12 cellular contexts compared by ENCODE assay signal in genomic region chr16:57470683-57471082, GRCh38. TPM values are rescaled to one million over a fixed set of nuclear protein-coding genes. Genes with fewer than 3 reads are reported as not detected.
DNase-seq lines count a peak whose midpoint lies in the region; ATAC-seq and TF ChIP-seq lines count a peak whose summit lies in the region.
"Had no signal": no experiment of that assay in that cellular context is flagged by ENCODE, and none has a peak within 500 bp of the region (broad histone marks: within the 10 kb centered on the region; RNA-seq: fewer than 3 reads in every experiment).

No MANE protein-coding gene starts in this region.

- TF ChIP-seq CTCF in upper lobe of right lung (IDR thresholded peaks at IDR 0.05): no peak

- POLR2A ChIA-PET in naive thymus-derived CD4-positive, alpha-beta T cell (lab: Charles Lee): interaction anchor here (1.0 to 1.9 kb wide), 2 partner anchors 8 to 16 kb away, joined by 3 to 5 read pairs; partner anchors contain the start of genes DOK4 and POLR2C

- H3K27me3 Mint-ChIP-seq in activated CD8-positive, alpha-beta memory T cell treated with anti-CD3 and anti-CD28 coated beads, Interleukin-2, amount 10 ng/mL, durations not matched to agents 7 days and 5 days: no peaks in the 10 kb centered on the region
- H3K27me3 Mint-ChIP-seq in naive thymus-derived CD4-positive, alpha-beta T cell: no peaks in the 10 kb centered on the region

- no peak overlapping the region for H3K4me3 ChIP-seq in upper lobe of right lung
- H3K4me3 ChIP-seq in naive thymus-derived CD4-positive, alpha-beta T cell (ENCODE audit: low read length): no peak overlapping the region
- H3K4me3 ChIP-seq: esophagus muscularis mucosa had no signal

- H3K9me3 Mint-ChIP-seq in activated CD8-positive, alpha-beta memory T cell treated with anti-CD3 and anti-CD28 coated beads, Interleukin-2, amount 10 ng/mL, durations not matched to agents 7 days and 5 days (ENCODE audit: low read depth): no peaks in the 10 kb centered on the region
- no peaks in the 10 kb centered on the region for H3K9me3 Mint-ChIP-seq in naive thymus-derived CD4-positive, alpha-beta T cell
- H3K9me3 Mint-ChIP-seq: natural killer cell had no signal

- CTCF ChIA-PET in activated CD8-positive, alpha-beta memory T cell treated with anti-CD3 and anti-CD28 coated beads, Interleukin-2, amount 10 ng/mL, durations not matched to agents 7 days and 5 days (lab: Charles Lee): interaction anchor here (0.5 to 2.8 kb wide), 2 partner anchors 8 to 20 kb away, joined by 3 to 10 read pairs; partner anchors contain the start of gene POLR2C
- CTCF ChIA-PET in naive thymus-derived CD4-positive, alpha-beta T cell (lab: Charles Lee): no interaction called here

- peaks cover 89% of the 10 kb centered on the region for H3K36me3 ChIP-seq in upper lobe of right lung
- H3K36me3 ChIP-seq in naive thymus-derived CD4-positive, alpha-beta T cell (ENCODE audit: control insufficient read depth in 2 of 3, insufficient read depth in 3 of 3, low read length in 3 of 3): peaks cover 24 to 77% (median 32%) of the 10 kb centered on the region in 3 experiments

- H3K27ac ChIP-seq in upper lobe of right lung: peak overlapping the region; percentile 55
- H3K27ac ChIP-seq in naive thymus-derived CD4-positive, alpha-beta T cell (ENCODE audit: low read depth, low read length): no peak overlapping the region

- no peak overlapping the region for H3K4me3 Mint-ChIP-seq in activated CD8-positive, alpha-beta memory T cell treated with anti-CD3 and anti-CD28 coated beads, Interleukin-2, amount 10 ng/mL, durations not matched to agents 7 days and 5 days
- no peak overlapping the region for H3K4me3 Mint-ChIP-seq in naive thymus-derived CD4-positive, alpha-beta T cell
- H3K4me3 Mint-ChIP-seq: natural killer cell had no signal

- peaks cover 31% of the 10 kb centered on the region for H3K4me1 ChIP-seq in upper lobe of right lung
- no peaks in the 10 kb centered on the region for H3K4me1 ChIP-seq in naive thymus-derived CD4-positive, alpha-beta T cell (ENCODE audit: control insufficient read depth in 2 of 2, insufficient read depth in 2 of 2, low read length in 2 of 2)

- intact Hi-C loops in Right ventricle myocardium inferior (cut with DNase I): no loop called here
- intact Hi-C loops in upper lobe of right lung (cut with DNase I): no loop called here
- intact Hi-C loops in naive thymus-derived CD4-positive, alpha-beta T cell (cut with micrococcal nuclease): no loop called here

- H3K4me1 Mint-ChIP-seq in activated CD8-positive, alpha-beta memory T cell treated with anti-CD3 and anti-CD28 coated beads, Interleukin-2, amount 10 ng/mL, durations not matched to agents 7 days and 5 days: peaks cover 6% of the 10 kb centered on the region
- H3K4me1 Mint-ChIP-seq in naive thymus-derived CD4-positive, alpha-beta T cell: peaks cover 11 to 16% (median 13%) of the 10 kb centered on the region in 7 donors

- no peaks in the 10 kb centered on the region for H3K9me3 ChIP-seq in upper lobe of right lung
- H3K9me3 ChIP-seq in naive thymus-derived CD4-positive, alpha-beta T cell (ENCODE audit: control insufficient read depth in 2 of 3, low read length in 3 of 3): no peaks in the 10 kb centered on the region
- H3K9me3 ChIP-seq: esophagus muscularis mucosa had no signal

- ATAC-seq in activated CD8-positive, alpha-beta memory T cell treated with anti-CD3 and anti-CD28 coated beads, Interleukin-2, amount 10 ng/mL, durations not matched to agents 7 days and 5 days: no peak
- peak; percentile 49 for ATAC-seq in Right ventricle myocardium inferior
- ATAC-seq in upper lobe of right lung: peak; percentile 72
- no peak for ATAC-seq in naive thymus-derived CD4-positive, alpha-beta T cell
- ATAC-seq: natural killer cell had no signal

- DNase-seq in activated CD8-positive, alpha-beta memory T cell treated with anti-CD3 and anti-CD28 coated beads for 24 hours: peak; percentile 35
- DNase-seq in activated CD8-positive, alpha-beta memory T cell treated with anti-CD3 and anti-CD28 coated beads, Interleukin-2, amount 10 ng/mL, durations not matched to agents 7 days and 5 days: no peak
- no peak for DNase-seq in Right ventricle myocardium inferior (ENCODE audit: missing footprints)
- DNase-seq in lung microvascular endothelial cell (ENCODE audit: low read depth in 2 of 2): peak; percentile 32 to 57
- peak; percentile 85 for DNase-seq in upper lobe of right lung
- DNase-seq in activated effector memory CD4-positive, alpha-beta T cell treated with anti-CD3 and anti-CD28 coated beads, Interleukin-2, amount 50 U/mL, for 16 hours: no peak
- DNase-seq in SW480 (ENCODE audit: low spot score): no peak
- no peak for DNase-seq in naive thymus-derived CD4-positive, alpha-beta T cell
- DNase-seq: activated naive CD4-positive, alpha-beta T cell treated with anti-CD3 and anti-CD28 coated beads, Interleukin-2, amount 50 U/mL, for 16 hours; H7; natural killer cell had no signal

- H3K27me3 ChIP-seq in upper lobe of right lung: no peaks in the 10 kb centered on the region
- H3K27me3 ChIP-seq in naive thymus-derived CD4-positive, alpha-beta T cell (ENCODE audit: control insufficient read depth in 2 of 2, insufficient read depth in 2 of 2, low read length in 2 of 2): no peaks in the 10 kb centered on the region
- H3K27me3 ChIP-seq: esophagus muscularis mucosa had no signal

- H3K27ac Mint-ChIP-seq in activated CD8-positive, alpha-beta memory T cell treated with anti-CD3 and anti-CD28 coated beads, Interleukin-2, amount 10 ng/mL, durations not matched to agents 7 days and 5 days: no peak overlapping the region
- no peak overlapping the region for H3K27ac Mint-ChIP-seq in naive thymus-derived CD4-positive, alpha-beta T cell
- H3K27ac Mint-ChIP-seq: natural killer cell had no signal

- peaks cover 20% of the 10 kb centered on the region for H3K36me3 Mint-ChIP-seq in activated CD8-positive, alpha-beta memory T cell treated with anti-CD3 and anti-CD28 coated beads, Interleukin-2, amount 10 ng/mL, durations not matched to agents 7 days and 5 days
- peaks cover 4 to 42% (median 11%) of the 10 kb centered on the region in 5 donors for H3K36me3 Mint-ChIP-seq in naive thymus-derived CD4-positive, alpha-beta T cell

RNA-seq across cellular contexts. Expression of gene POLR2C, which starts 8.2 kb away (rescaled TPM):
- total RNA-seq in activated CD8-positive, alpha-beta memory T cell treated with anti-CD3 and anti-CD28 coated beads, Interleukin-2, amount 10 ng/mL, durations not matched to agents 7 days and 5 days: 10 to 100 TPM; 48.6 to 61.7 TPM
- 37.1 TPM for total RNA-seq in Right ventricle myocardium inferior
- total RNA-seq in lung microvascular endothelial cell: 95.9 and 96.0 TPM in 2 replicates
- total RNA-seq in upper lobe of right lung: 85.1 TPM
- 10 to 100 TPM; 63.4 to 96.3 (median 81.4) TPM for total RNA-seq in naive thymus-derived CD4-positive, alpha-beta T cell
- 10 to 100 TPM; 45.0 to 55.7 TPM for polyA plus RNA-seq in naive thymus-derived CD4-positive, alpha-beta T cell

RNA-seq across cellular contexts. Expression of gene DOK4, which starts 15.6 kb away (rescaled TPM):
- total RNA-seq in activated CD8-positive, alpha-beta memory T cell treated with anti-CD3 and anti-CD28 coated beads, Interleukin-2, amount 10 ng/mL, durations not matched to agents 7 days and 5 days: 1 to 10 TPM; 3.4 to 4.7 TPM
- total RNA-seq in Right ventricle myocardium inferior (8.4 TPM), lung microvascular endothelial cell (13.9 and 15.0 TPM in 2 replicates), upper lobe of right lung (55.1 TPM)
- total RNA-seq in naive thymus-derived CD4-positive, alpha-beta T cell: 1 to 10 TPM; 2.2 to 4.0 (median 2.9) TPM
- polyA plus RNA-seq in naive thymus-derived CD4-positive, alpha-beta T cell: 1 to 10 TPM; 1.6 to 4.6 TPM

RNA-seq across cellular contexts. Expression of gene COQ9, which starts 23.4 kb away (rescaled TPM):
- total RNA-seq in activated CD8-positive, alpha-beta memory T cell treated with anti-CD3 and anti-CD28 coated beads, Interleukin-2, amount 10 ng/mL, durations not matched to agents 7 days and 5 days: 10 to 100 TPM; 36.8 to 43.1 TPM
- total RNA-seq in Right ventricle myocardium inferior (215 TPM), lung microvascular endothelial cell (32.7 and 55.8 TPM in 2 replicates), upper lobe of right lung (35.2 TPM)
- total RNA-seq in naive thymus-derived CD4-positive, alpha-beta T cell: 10 to 100 TPM; 16.4 to 45.4 (median 36.6) TPM
- polyA plus RNA-seq in naive thymus-derived CD4-positive, alpha-beta T cell: 10 to 100 TPM; 25.7 to 51.7 TPM

RNA-seq across cellular contexts. Expression of gene CIAPIN1, which starts 23.5 kb away (rescaled TPM):
- 10 to 100 TPM; 46.5 to 62.5 TPM for total RNA-seq in activated CD8-positive, alpha-beta memory T cell treated with anti-CD3 and anti-CD28 coated beads, Interleukin-2, amount 10 ng/mL, durations not matched to agents 7 days and 5 days
- total RNA-seq in Right ventricle myocardium inferior: 43.7 TPM
- total RNA-seq in lung microvascular endothelial cell: 60.4 and 60.9 TPM in 2 replicates
- 31.2 TPM for total RNA-seq in upper lobe of right lung
- 10 to 100 TPM; 33.6 to 52.8 (median 35.8) TPM for total RNA-seq in naive thymus-derived CD4-positive, alpha-beta T cell
- 100 to 1,000 TPM in 1 of 2 donors, 10 to 100 TPM in 1; 65.2 to 119 TPM for polyA plus RNA-seq in naive thymus-derived CD4-positive, alpha-beta T cell

Comparison
In these comparisons a context has a peak if more than half of its experiments do, and no peak if none do; other contexts are left out.
1. DNase-seq: peak in activated CD8-positive, alpha-beta memory T cell treated with anti-CD3 and anti-CD28 coated beads for 24 hours (single experiment), lung microvascular endothelial cell (2 of 2) and upper lobe of right lung (single experiment); none in activated CD8-positive, alpha-beta memory T cell treated with anti-CD3 and anti-CD28 coated beads, Interleukin-2, amount 10 ng/mL, durations not matched to agents 7 days and 5 days (single experiment), Right ventricle myocardium inferior (single experiment), activated effector memory CD4-positive, alpha-beta T cell treated with anti-CD3 and anti-CD28 coated beads, Interleukin-2, amount 50 U/mL, for 16 hours (single experiment), SW480 (single experiment) and naive thymus-derived CD4-positive, alpha-beta T cell (0 of 9).
2. ATAC-seq: peak in Right ventricle myocardium inferior (single experiment) and upper lobe of right lung (single experiment); none in activated CD8-positive, alpha-beta memory T cell treated with anti-CD3 and anti-CD28 coated beads, Interleukin-2, amount 10 ng/mL, durations not matched to agents 7 days and 5 days (single experiment) and naive thymus-derived CD4-positive, alpha-beta T cell (single experiment).